Comparison of ENCODE assay signal across 18 cellular contexts in genomic region chr2:15734871-15735737, GRCh38.
DNase-seq lines count a peak whose midpoint lies in the region; ATAC-seq and TF ChIP-seq lines count a peak whose summit lies in the region.
"Had no signal": no experiment of that assay in that cellular context is flagged by ENCODE, and none has a peak within 500 bp of the region (broad histone marks: within the 10 kb centered on the region; RNA-seq: fewer than 3 reads in every experiment).

No MANE protein-coding gene starts in this region.

- H3K4me3 Mint-ChIP-seq in chondrocyte (ENCODE audit: unreplicated experiment) = no peak overlapping the region
- H3K4me3 Mint-ChIP-seq in osteocyte (ENCODE audit: unreplicated experiment) = no peak overlapping the region
- no peak overlapping the region for H3K4me3 Mint-ChIP-seq in stimulated activated memory B cell treated with anti-CD40 and anti-IgM and Interleukin-4, amounts not matched to agents 10 μg/mL and 1 μg/mL and 100 μg/mL, for 72 hours
- H3K4me3 Mint-ChIP-seq: activated CD4-positive, alpha-beta T cell treated with anti-CD3 and anti-CD28 coated beads, Interleukin-2, amount 10 ng/mL, durations not matched to agents 7 days and 5 days; CD4-positive, alpha-beta T cell; GM23338; natural killer cell; stimulated activated naive B cell treated with anti-CD40 and anti-IgM and Interleukin-4, amounts not matched to agents 10 μg/mL and 1 μg/mL and 100 μg/mL, for 72 hours had no signal

- ATAC-seq in stimulated activated memory B cell treated with anti-CD40 and anti-IgM and Interleukin-4, amounts not matched to agents 10 μg/mL and 1 μg/mL and 100 μg/mL, for 72 hours = no peak
- ATAC-seq: GM23338; natural killer cell; stimulated activated naive B cell treated with anti-CD40 and anti-IgM and Interleukin-4, amounts not matched to agents 10 μg/mL and 1 μg/mL and 100 μg/mL, for 72 hours had no signal

- no peak for TF ChIP-seq CTCF in GM12865 (IDR thresholded peaks at IDR 0.05; ENCODE audit: insufficient read depth, low read depth, low read length, missing control alignments)
- no peak for TF ChIP-seq CTCF in chondrocyte (IDR thresholded peaks at IDR 0.05)
- no peak for TF ChIP-seq CTCF in osteocyte (IDR thresholded peaks at IDR 0.05)

- no peaks in the 10 kb centered on the region for H3K36me3 Mint-ChIP-seq in chondrocyte (ENCODE audit: low read depth)
- no peaks in the 10 kb centered on the region for H3K36me3 Mint-ChIP-seq in osteocyte (ENCODE audit: unreplicated experiment)
- H3K36me3 Mint-ChIP-seq in stimulated activated memory B cell treated with anti-CD40 and anti-IgM and Interleukin-4, amounts not matched to agents 10 μg/mL and 1 μg/mL and 100 μg/mL, for 72 hours = no peaks in the 10 kb centered on the region
- H3K36me3 Mint-ChIP-seq: natural killer cell; stimulated activated naive B cell treated with anti-CD40 and anti-IgM and Interleukin-4, amounts not matched to agents 10 μg/mL and 1 μg/mL and 100 μg/mL, for 72 hours had no signal

- H3K4me1 Mint-ChIP-seq in chondrocyte (ENCODE audit: low read depth) (peaks cover 59% of the 10 kb centered on the region), osteocyte (ENCODE audit: unreplicated experiment) (peaks cover 58% of the 10 kb centered on the region)
- peaks cover 32% of the 10 kb centered on the region for H3K4me1 Mint-ChIP-seq in stimulated activated memory B cell treated with anti-CD40 and anti-IgM and Interleukin-4, amounts not matched to agents 10 μg/mL and 1 μg/mL and 100 μg/mL, for 72 hours
- H3K4me1 Mint-ChIP-seq: activated CD4-positive, alpha-beta T cell treated with anti-CD3 and anti-CD28 coated beads, Interleukin-2, amount 10 ng/mL, durations not matched to agents 7 days and 5 days; natural killer cell had no signal

- H3K27me3 Mint-ChIP-seq in chondrocyte (ENCODE audit: low read depth) (no peaks in the 10 kb centered on the region), osteocyte (ENCODE audit: unreplicated experiment) (no peaks in the 10 kb centered on the region)
- peaks cover 23% of the 10 kb centered on the region for H3K27me3 Mint-ChIP-seq in stimulated activated memory B cell treated with anti-CD40 and anti-IgM and Interleukin-4, amounts not matched to agents 10 μg/mL and 1 μg/mL and 100 μg/mL, for 72 hours
- H3K27me3 Mint-ChIP-seq: activated CD4-positive, alpha-beta T cell treated with anti-CD3 and anti-CD28 coated beads, Interleukin-2, amount 10 ng/mL, durations not matched to agents 7 days and 5 days had no signal

- peak overlapping the region; percentile 81 for H3K27ac Mint-ChIP-seq in chondrocyte (ENCODE audit: unreplicated experiment)
- H3K27ac Mint-ChIP-seq in osteocyte (ENCODE audit: unreplicated experiment) = peak overlapping the region; percentile 42
- H3K27ac Mint-ChIP-seq in stimulated activated memory B cell treated with anti-CD40 and anti-IgM and Interleukin-4, amounts not matched to agents 10 μg/mL and 1 μg/mL and 100 μg/mL, for 72 hours = no peak overlapping the region
- H3K27ac Mint-ChIP-seq: activated CD4-positive, alpha-beta T cell treated with anti-CD3 and anti-CD28 coated beads, Interleukin-2, amount 10 ng/mL, durations not matched to agents 7 days and 5 days; CD4-positive, alpha-beta T cell; GM23338; natural killer cell; stimulated activated naive B cell treated with anti-CD40 and anti-IgM and Interleukin-4, amounts not matched to agents 10 μg/mL and 1 μg/mL and 100 μg/mL, for 72 hours had no signal

- DNase-seq in GM12865 (ENCODE audit: low read depth) (peak; percentile 26), chondrocyte (ENCODE audit: low spot score) (no peak), iPS-NIHi7 (ENCODE audit: extremely low spot score) (peak; percentile 38), osteocyte (ENCODE audit: extremely low spot score, unreplicated experiment) (no peak), SW 1271 (lab: John Stamatoyannopoulos, UW) (no peak), DMS53 (lab: John Stamatoyannopoulos, UW) (no peak), NCI-H1417 treated with DMSO at 0.1 percent for 48 hours (lab: John Stamatoyannopoulos, UW) (no peak)
- DNase-seq: activated CD4-positive, alpha-beta T cell treated with anti-CD3 and anti-CD28 coated beads, Interleukin-2, amount 10 ng/mL, durations not matched to agents 7 days and 5 days; CD4-positive, alpha-beta T cell; colonic mucosa; DMS79; natural killer cell; NCI-H187; NCI-H510A; stimulated activated naive B cell treated with anti-CD40 and anti-IgM and Interleukin-4, amounts not matched to agents 10 μg/mL and 1 μg/mL and 100 μg/mL, for 72 hours; transverse colon had no signal

- peaks cover 4% of the 10 kb centered on the region for H3K9me3 Mint-ChIP-seq in chondrocyte (ENCODE audit: low read depth)
- no peaks in the 10 kb centered on the region for H3K9me3 Mint-ChIP-seq in osteocyte (ENCODE audit: unreplicated experiment)
- H3K9me3 Mint-ChIP-seq in stimulated activated memory B cell treated with anti-CD40 and anti-IgM and Interleukin-4, amounts not matched to agents 10 μg/mL and 1 μg/mL and 100 μg/mL, for 72 hours = no peaks in the 10 kb centered on the region
- H3K9me3 Mint-ChIP-seq: activated CD4-positive, alpha-beta T cell treated with anti-CD3 and anti-CD28 coated beads, Interleukin-2, amount 10 ng/mL, durations not matched to agents 7 days and 5 days; CD4-positive, alpha-beta T cell; GM23338; natural killer cell; stimulated activated naive B cell treated with anti-CD40 and anti-IgM and Interleukin-4, amounts not matched to agents 10 μg/mL and 1 μg/mL and 100 μg/mL, for 72 hours had no signal

- no peak overlapping the region for H3K4me3 ChIP-seq in GM12865 (ENCODE audit: low read depth, low read length)
- H3K4me3 ChIP-seq: colonic mucosa, GM23338, transverse colon had no signal

Comparison
In these comparisons a context has a peak if more than half of its experiments do, and no peak if none do; other contexts are left out.
1. DNase-seq: peak in GM12865 (single experiment) and iPS-NIHi7 (single experiment); none in chondrocyte (single experiment), osteocyte (single experiment), SW 1271 (0 of 2), DMS53 (single experiment) and NCI-H1417 treated with DMSO at 0.1 percent for 48 hours (single experiment).